ENCODE assay signal across 15 cellular contexts in genomic region chr4:111406036-111406435, GRCh38.
"Had no signal": no experiment of that assay in that cellular context is flagged by ENCODE, and none has a peak within 500 bp of the region (broad histone marks: within the 10 kb centered on the region; RNA-seq: fewer than 3 reads in every experiment).

No MANE protein-coding gene starts in this region.

- H3K4me1 ChIP-seq: colonic mucosa, stomach had no signal

- H3K36me3 ChIP-seq: colonic mucosa, esophagus squamous epithelium, gastroesophageal sphincter, neutrophil, right atrium auricular region, sigmoid colon, stomach had no signal

- H3K4me3 ChIP-seq: colonic mucosa, esophagus squamous epithelium, gastroesophageal sphincter, right atrium auricular region, sigmoid colon, skin epidermis, stomach had no signal

- H3K27me3 ChIP-seq: colonic mucosa, esophagus squamous epithelium, gastroesophageal sphincter, neutrophil, right atrium auricular region, sigmoid colon, stomach had no signal

- ATAC-seq: gastroesophageal sphincter; left colon; naive thymus-derived CD8-positive, alpha-beta T cell had no signal

- H3K9me3 ChIP-seq: colonic mucosa, esophagus squamous epithelium, gastroesophageal sphincter, neutrophil, right atrium auricular region, sigmoid colon had no signal

- DNase-seq: colonic mucosa; dermis blood vessel endothelial cell; esophagus squamous epithelium; glutamatergic neuron; left colon; naive thymus-derived CD8-positive, alpha-beta T cell; posterior cingulate gyrus; sigmoid colon; stimulated activated CD4-positive, alpha-beta T cell treated with anti-CD3 and anti-CD28 coated beads, Interleukin-12 subunit alpha, Interleukin-12 subunit beta, amount 100 ng/mL, for 4 hours; stimulated activated naive CD4-positive, alpha-beta T cell; stomach had no signal
